ENCODE assay signal across 1 cellular context in the genomic region with DNA sequence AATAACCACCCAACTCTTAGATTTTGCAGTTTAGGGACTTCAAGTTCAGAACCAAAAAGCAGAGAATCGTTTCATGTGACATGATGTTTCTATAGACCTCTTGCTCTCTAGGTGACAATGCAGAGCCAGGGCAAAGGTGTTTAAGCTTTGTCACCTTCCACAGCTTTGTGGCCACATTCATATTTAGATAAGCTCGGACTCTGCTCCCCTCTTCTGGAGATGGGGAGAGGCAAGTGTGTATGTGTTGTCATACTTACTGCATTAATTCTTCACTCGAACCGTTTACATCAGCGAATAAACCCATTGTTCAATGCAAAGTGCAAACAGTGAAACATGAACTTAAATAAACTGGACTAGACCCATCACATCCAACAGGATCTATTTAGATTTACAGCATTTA.
TF ChIP-seq lines count a peak whose summit lies in the region.

No MANE protein-coding gene starts in this region.

TF ChIP-seq in HepG2, 621 proteins besides CTCF, POLR2A, EP300 and RAD21 (continued from another document and continues in another):
- peak; percentile 50 for TF ChIP-seq ARID5B (CRISPR knock-in tag; IDR thresholded peaks at IDR 0.05)
- 0 out of 2 replicates have a peak, but pooled peaks have one; percentile 27 for TF ChIP-seq NR2F6 (IDR thresholded peaks at IDR 0.05)
- no peak for TF ChIP-seq NR2F6 (CRISPR knock-in tag; IDR thresholded peaks at IDR 0.05)
- no peak for TF ChIP-seq ZNF224 (CRISPR knock-in tag; IDR thresholded peaks at IDR 0.05)
- no peak for TF ChIP-seq HDAC1 (CRISPR knock-in tag; IDR thresholded peaks at IDR 0.05)
- TF ChIP-seq RBFOX2 (IDR thresholded peaks at IDR 0.05; ENCODE audit: low read depth, low read length), result no peak
- TF ChIP-seq KDM3A (CRISPR knock-in tag; IDR thresholded peaks at IDR 0.05; ENCODE audit: low read depth), result no peak
- TF ChIP-seq TBX2 (CRISPR knock-in tag; IDR thresholded peaks at IDR 0.05; ENCODE audit: borderline replicate concordance), result peak; percentile 84
- TF ChIP-seq TCF12 (IDR thresholded peaks at IDR 0.05), result no peak
- TF ChIP-seq TCF12 (CRISPR knock-in tag; IDR thresholded peaks at IDR 0.05), result no peak
- TF ChIP-seq ATM (IDR thresholded peaks at IDR 0.05; ENCODE audit: borderline replicate concordance), result no peak
- 0 out of 2 replicates have a peak, but pooled peaks have one; percentile 33 for TF ChIP-seq ZBTB21 (CRISPR knock-in tag; IDR thresholded peaks at IDR 0.05)
- no peak for TF ChIP-seq ZNF674 (CRISPR knock-in tag; IDR thresholded peaks at IDR 0.05; ENCODE audit: low read depth)
- no peak for TF ChIP-seq ZFY (CRISPR knock-in tag; IDR thresholded peaks at IDR 0.05)
- TF ChIP-seq, protein P1, sequence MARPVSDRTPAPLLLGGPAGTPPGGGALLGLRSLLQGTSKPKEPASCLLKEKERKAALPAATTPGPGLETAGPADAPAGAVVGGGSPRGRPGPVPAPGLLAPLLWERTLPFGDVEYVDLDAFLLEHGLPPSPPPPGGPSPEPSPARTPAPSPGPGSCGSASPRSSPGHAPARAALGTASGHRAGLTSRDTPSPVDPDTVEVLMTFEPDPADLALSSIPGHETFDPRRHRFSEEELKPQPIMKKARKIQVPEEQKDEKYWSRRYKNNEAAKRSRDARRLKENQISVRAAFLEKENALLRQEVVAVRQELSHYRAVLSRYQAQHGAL (CRISPR knock-in tag; IDR thresholded peaks at IDR 0.05; ENCODE audit: not compliant biosample characterization), result no peak
- no peak for TF ChIP-seq FOXA1 (IDR thresholded peaks at IDR 0.05)
- TF ChIP-seq FOXA1 (CRISPR knock-in tag; IDR thresholded peaks at IDR 0.05), result 0 out of 2 replicates have a peak, but pooled peaks have one; percentile 18
- TF ChIP-seq NFIB (CRISPR knock-in tag; IDR thresholded peaks at IDR 0.05; ENCODE audit: borderline replicate concordance), result no peak
- peak; percentile 94 for TF ChIP-seq RBM22 (optimal IDR thresholded peaks at IDR 0.05; ENCODE audit: low read length)
- TF ChIP-seq DDIT3 (CRISPR knock-in tag; IDR thresholded peaks at IDR 0.05), result no peak
- no peak for TF ChIP-seq ZNF121 (CRISPR knock-in tag; IDR thresholded peaks at IDR 0.05)
- no peak for TF ChIP-seq ZBTB34 (CRISPR knock-in tag; IDR thresholded peaks at IDR 0.05)
- peak in 1 of 2 experiments; percentile 33; a peak in 1 of 4 replicates for TF ChIP-seq ATF4 (CRISPR knock-in tag; IDR thresholded peaks at IDR 0.05)
- TF ChIP-seq ZZZ3 (CRISPR knock-in tag; IDR thresholded peaks at IDR 0.05; ENCODE audit: borderline replicate concordance), result no peak
- no peak for TF ChIP-seq TAF1 (CRISPR knock-in tag; IDR thresholded peaks at IDR 0.05)
- TF ChIP-seq CC2D1A (CRISPR knock-in tag; IDR thresholded peaks at IDR 0.05), result no peak
- no peak for TF ChIP-seq CENPX (CRISPR knock-in tag; IDR thresholded peaks at IDR 0.05)
- no peak for TF ChIP-seq SP5 (CRISPR knock-in tag; IDR thresholded peaks at IDR 0.05; ENCODE audit: borderline replicate concordance, low read depth)
- TF ChIP-seq ZNF10 (CRISPR knock-in tag; IDR thresholded peaks at IDR 0.05; ENCODE audit: borderline replicate concordance, low read depth), result no peak
- no peak for TF ChIP-seq ZNF33B (CRISPR knock-in tag; IDR thresholded peaks at IDR 0.05)
- TF ChIP-seq KAT7 (CRISPR knock-in tag; IDR thresholded peaks at IDR 0.05; ENCODE audit: borderline replicate concordance), result no peak
- no peak for TF ChIP-seq ZNF552 (CRISPR knock-in tag; IDR thresholded peaks at IDR 0.05; ENCODE audit: borderline replicate concordance)
- TF ChIP-seq ZNF34 (CRISPR knock-in tag; IDR thresholded peaks at IDR 0.05; ENCODE audit: borderline replicate concordance), result no peak
- TF ChIP-seq, protein P2, sequence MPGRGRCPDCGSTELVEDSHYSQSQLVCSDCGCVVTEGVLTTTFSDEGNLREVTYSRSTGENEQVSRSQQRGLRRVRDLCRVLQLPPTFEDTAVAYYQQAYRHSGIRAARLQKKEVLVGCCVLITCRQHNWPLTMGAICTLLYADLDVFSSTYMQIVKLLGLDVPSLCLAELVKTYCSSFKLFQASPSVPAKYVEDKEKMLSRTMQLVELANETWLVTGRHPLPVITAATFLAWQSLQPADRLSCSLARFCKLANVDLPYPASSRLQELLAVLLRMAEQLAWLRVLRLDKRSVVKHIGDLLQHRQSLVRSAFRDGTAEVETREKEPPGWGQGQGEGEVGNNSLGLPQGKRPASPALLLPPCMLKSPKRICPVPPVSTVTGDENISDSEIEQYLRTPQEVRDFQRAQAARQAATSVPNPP (CRISPR knock-in tag; IDR thresholded peaks at IDR 0.05), result no peak
- TF ChIP-seq FIP1L1 (IDR thresholded peaks at IDR 0.05; ENCODE audit: borderline replicate concordance, insufficient read depth, low read depth, low read length), result no peak
- no peak for TF ChIP-seq PREB (CRISPR knock-in tag; IDR thresholded peaks at IDR 0.05)
- no peak for TF ChIP-seq CENPT (CRISPR knock-in tag; IDR thresholded peaks at IDR 0.05; ENCODE audit: low read depth)
- no peak for TF ChIP-seq ZNF556 (CRISPR knock-in tag; IDR thresholded peaks at IDR 0.05; ENCODE audit: borderline replicate concordance)
- TF ChIP-seq ZBTB4 (CRISPR knock-in tag; IDR thresholded peaks at IDR 0.05; ENCODE audit: borderline replicate concordance), result no peak
- TF ChIP-seq HNF4A (CRISPR knock-in tag; IDR thresholded peaks at IDR 0.05), result peak; percentile 68
- TF ChIP-seq, protein P3, sequence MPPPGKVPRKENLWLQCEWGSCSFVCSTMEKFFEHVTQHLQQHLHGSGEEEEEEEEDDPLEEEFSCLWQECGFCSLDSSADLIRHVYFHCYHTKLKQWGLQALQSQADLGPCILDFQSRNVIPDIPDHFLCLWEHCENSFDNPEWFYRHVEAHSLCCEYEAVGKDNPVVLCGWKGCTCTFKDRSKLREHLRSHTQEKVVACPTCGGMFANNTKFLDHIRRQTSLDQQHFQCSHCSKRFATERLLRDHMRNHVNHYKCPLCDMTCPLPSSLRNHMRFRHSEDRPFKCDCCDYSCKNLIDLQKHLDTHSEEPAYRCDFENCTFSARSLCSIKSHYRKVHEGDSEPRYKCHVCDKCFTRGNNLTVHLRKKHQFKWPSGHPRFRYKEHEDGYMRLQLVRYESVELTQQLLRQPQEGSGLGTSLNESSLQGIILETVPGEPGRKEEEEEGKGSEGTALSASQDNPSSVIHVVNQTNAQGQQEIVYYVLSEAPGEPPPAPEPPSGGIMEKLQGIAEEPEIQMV (CRISPR knock-in tag; IDR thresholded peaks at IDR 0.05; ENCODE audit: low read depth), result no peak
- TF ChIP-seq HOXA7 (CRISPR knock-in tag; IDR thresholded peaks at IDR 0.05), result no peak
- 0 out of 2 replicates have a peak, but pooled peaks have one; percentile 22 for TF ChIP-seq SOX13 (IDR thresholded peaks at IDR 0.05)
- TF ChIP-seq SOX13 (CRISPR knock-in tag; conservative IDR thresholded peaks at IDR 0.05 in 1 of 2, IDR thresholded peaks at IDR 0.05 in 1 of 2), result peak in 1 of 2 experiments; percentile 78; a peak in 2 of 4 replicates
- 0 out of 2 replicates have a peak, but pooled peaks have one; percentile 39 for TF ChIP-seq IRF2 (CRISPR knock-in tag; IDR thresholded peaks at IDR 0.05)
- no peak for TF ChIP-seq SMARCE1 (IDR thresholded peaks at IDR 0.05; ENCODE audit: borderline replicate concordance)
- peak; percentile 18 for TF ChIP-seq TEAD3 (CRISPR knock-in tag; optimal IDR thresholded peaks at IDR 0.05; ENCODE audit: borderline replicate concordance)
- TF ChIP-seq CCDC6 (CRISPR knock-in tag; IDR thresholded peaks at IDR 0.05), result no peak
- TF ChIP-seq ZNF234 (CRISPR knock-in tag; conservative IDR thresholded peaks at IDR 0.05), result no peak
- TF ChIP-seq SOX5 (CRISPR knock-in tag; IDR thresholded peaks at IDR 0.05; ENCODE audit: borderline replicate concordance), result peak; percentile 81
- no peak for TF ChIP-seq SNAPC2 (CRISPR knock-in tag; IDR thresholded peaks at IDR 0.05)
- TF ChIP-seq CSRNP1 (CRISPR knock-in tag; IDR thresholded peaks at IDR 0.05), result no peak
